In the genomic region with DNA sequence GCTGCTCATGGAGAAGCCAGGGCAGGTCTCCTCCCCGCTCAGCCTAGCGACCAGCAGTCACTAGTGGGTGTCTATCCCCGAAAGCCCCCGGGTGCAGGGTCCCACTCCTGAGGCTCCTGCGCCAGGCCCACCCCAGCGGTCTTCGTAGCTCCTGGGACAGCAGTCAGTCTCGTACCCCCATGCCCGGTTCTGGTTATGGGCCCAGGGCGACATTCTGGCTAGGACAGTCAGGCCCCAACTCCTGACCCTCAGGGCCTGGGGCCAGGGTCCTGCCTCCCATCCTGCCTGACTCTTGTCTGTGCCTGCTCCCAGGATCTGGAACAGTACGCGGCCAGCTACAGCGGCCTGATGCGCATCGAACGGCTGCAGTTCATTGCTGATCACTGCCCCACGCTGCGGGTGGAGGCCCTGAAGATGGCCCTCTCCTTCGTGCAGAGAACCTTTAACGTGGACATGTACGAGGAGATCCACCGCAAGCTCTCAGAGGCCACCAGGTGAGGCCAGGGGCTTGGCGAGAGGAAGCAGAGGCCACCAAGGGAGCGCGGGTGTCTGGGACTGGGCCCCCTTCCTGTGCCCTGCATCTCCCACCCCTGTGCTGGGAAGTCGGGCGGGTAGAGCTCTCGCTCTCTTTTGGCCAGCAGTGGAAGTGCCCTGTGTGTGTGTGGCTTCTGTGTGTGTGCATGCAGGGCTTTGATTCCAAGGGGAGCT, we compare ENCODE assay signal across 10 cellular contexts. TPM values are rescaled to one million over a fixed set of nuclear protein-coding genes. Genes with fewer than 3 reads are reported as not detected.
DNase-seq lines count a peak whose midpoint lies in the region; ATAC-seq, FAIRE-seq and TF ChIP-seq lines count a peak whose summit lies in the region.
"Had no signal": no experiment of that assay in that cellular context is flagged by ENCODE, and none has a peak within 500 bp of the region (broad histone marks: within the 10 kb centered on the region; RNA-seq: fewer than 3 reads in every experiment).

No MANE protein-coding gene starts in this region.

- no peak for TF ChIP-seq POLR2A in A549 (IDR thresholded peaks at IDR 0.05; ENCODE audit: low read length)

- 0 out of 3 replicates have a peak overlapping the region, but pooled peaks have one; percentile 97 for H3K4me3 ChIP-seq in A549
- no peak overlapping the region for H3K4me3 ChIP-seq in CD8-positive, alpha-beta memory T cell (ENCODE audit: low read length)
- peak overlapping the region in 1 of 2 experiments; percentile 85 for H3K4me3 ChIP-seq in mesenchymal stem cell (ENCODE audit: insufficient read depth in 1 of 2, low read depth in 1 of 2, low read length in 2 of 2)

- H3K27ac ChIP-seq in A549, result no peak overlapping the region
- H3K27ac ChIP-seq in CD8-positive, alpha-beta memory T cell (ENCODE audit: low read depth, low read length), result no peak overlapping the region
- H3K27ac ChIP-seq in mesenchymal stem cell (ENCODE audit: low read length, poor library complexity, severe bottlenecking), result no peak overlapping the region
- H3K27ac ChIP-seq: coronary artery had no signal

- no peak overlapping the region for H3K4ac ChIP-seq in mesenchymal stem cell (ENCODE audit: low read depth in 1 of 2, low read length in 2 of 2)

- no peak overlapping the region for H2AFZ ChIP-seq in mesenchymal stem cell (ENCODE audit: low read depth, low read length)

- TF ChIP-seq CTCF in A549 (IDR thresholded peaks at IDR 0.05) (no peak), activated B cell treated with CpG ODN at 0.5 μM for 24 hours (IDR thresholded peaks at IDR 0.05) (no peak)

- no peaks in the 10 kb centered on the region for H3K36me3 ChIP-seq in CD8-positive, alpha-beta memory T cell (ENCODE audit: insufficient read depth, low read length)
- H3K36me3 ChIP-seq in mesenchymal stem cell (ENCODE audit: control insufficient read depth in 1 of 2, insufficient read depth in 2 of 2, low read depth in 1 of 2, low read length in 2 of 2), result peaks cover 64 to 79% of the 10 kb centered on the region in 2 experiments

- CTCF ChIA-PET in A549 (lab: Yijun Ruan, JAX) (interaction anchor here (0.9 to 21.7 kb wide), 5 partner anchors 12 to 94 kb away, joined by 3 to 191 read pairs (median 24); a partner anchor contains a TSS), activated B cell treated with CpG ODN at 0.5 μM for 24 hours (lab: Charles Lee) (no interaction called here)
- CTCF ChIA-PET in CD8-positive, alpha-beta memory T cell (lab: Charles Lee), result interaction anchor here (1.3 to 1.7 kb wide), 2 partner anchors 16 to 53 kb away, joined by 3 to 4 read pairs; a partner anchor contains a TSS

- no peak for DNase-seq in A549 (ENCODE audit: low read depth in 1 of 2, low spot score in 1 of 2)
- DNase-seq in CD8-positive, alpha-beta memory T cell, result no peak
- no peak for DNase-seq in activated B cell treated with CpG ODN at 0.5 μM for 24 hours
- no peak for DNase-seq in mesenchymal stem cell
- DNase-seq in HuH-7.5 (ENCODE audit: low spot score), result no peak
- no peak for DNase-seq in globus pallidus (ENCODE audit: low spot score)
- no peak for DNase-seq in GF-D8 (lab: John Stamatoyannopoulos, UW)
- DNase-seq in HCEC 1CT, result no peak
- DNase-seq: NCI-H774 had no signal

- ATAC-seq in A549 (no peak; a peak in 1 of 6 replicates), activated B cell treated with CpG ODN at 0.5 μM for 24 hours (ENCODE audit: low read depth) (no peak)

- H3K9me3 Mint-ChIP-seq in CD8-positive, alpha-beta memory T cell, result no peaks in the 10 kb centered on the region
- H3K9me3 Mint-ChIP-seq in activated B cell treated with CpG ODN at 0.5 μM for 24 hours, result no peaks in the 10 kb centered on the region

- TF ChIP-seq EP300 in A549 (IDR thresholded peaks at IDR 0.05), result no peak

- H4K91ac ChIP-seq in mesenchymal stem cell (ENCODE audit: low read length), result peak overlapping the region; percentile 36

- H3K27me3 Mint-ChIP-seq in CD8-positive, alpha-beta memory T cell, result no peaks in the 10 kb centered on the region
- no peaks in the 10 kb centered on the region for H3K27me3 Mint-ChIP-seq in activated B cell treated with CpG ODN at 0.5 μM for 24 hours

- H4K8ac ChIP-seq in mesenchymal stem cell (ENCODE audit: low read length), result no peak overlapping the region

- H3K4me1 Mint-ChIP-seq in CD8-positive, alpha-beta memory T cell, result peaks cover 0 to 26% (median 13%) of the 10 kb centered on the region in 3 donors
- peaks cover 17% of the 10 kb centered on the region for H3K4me1 Mint-ChIP-seq in activated B cell treated with CpG ODN at 0.5 μM for 24 hours

- H3K4me3 Mint-ChIP-seq in CD8-positive, alpha-beta memory T cell, result peak overlapping the region; percentile 75 to 84 (median 80)
- peak overlapping the region; percentile 71 for H3K4me3 Mint-ChIP-seq in activated B cell treated with CpG ODN at 0.5 μM for 24 hours

- H3K27me3 ChIP-seq in CD8-positive, alpha-beta memory T cell (ENCODE audit: insufficient read depth, low read length, poor library complexity, severe bottlenecking), result no peaks in the 10 kb centered on the region
- H3K27me3 ChIP-seq in mesenchymal stem cell (ENCODE audit: control insufficient read depth in 1 of 2, insufficient read depth in 1 of 2, low read length in 2 of 2), result no peaks in the 10 kb centered on the region

- POLR2A ChIA-PET in A549 (lab: Yijun Ruan, JAX), result interaction anchor here (0.9 kb wide), 1 partner anchor 16 kb away, joined by 3 read pairs; a partner anchor contains a TSS
- POLR2A ChIA-PET in CD8-positive, alpha-beta memory T cell (lab: Charles Lee), result no interaction called here
- POLR2A ChIA-PET in activated B cell treated with CpG ODN at 0.5 μM for 24 hours (lab: Charles Lee), result interaction anchor here (1.5 to 4.2 kb wide), 3 partner anchors 11 to 16 kb away, joined by 7 to 30 read pairs (median 7); a partner anchor contains a TSS

- H3K27ac Mint-ChIP-seq in CD8-positive, alpha-beta memory T cell, result peak overlapping the region in 3 of 8 donors; percentile 33 to 75 (median 44)
- no peak overlapping the region for H3K27ac Mint-ChIP-seq in activated B cell treated with CpG ODN at 0.5 μM for 24 hours

- H2BK5ac ChIP-seq in mesenchymal stem cell (ENCODE audit: low read depth, low read length, poor library complexity, severe bottlenecking), result no peak overlapping the region

- no peak overlapping the region for H2BK12ac ChIP-seq in mesenchymal stem cell (ENCODE audit: low read length in 2 of 2)

- H2BK15ac ChIP-seq in mesenchymal stem cell (ENCODE audit: low read depth, poor library complexity, severe bottlenecking), result no peak overlapping the region

- no peak overlapping the region for H3K14ac ChIP-seq in mesenchymal stem cell (ENCODE audit: low read length in 2 of 2)

- H2AK5ac ChIP-seq in mesenchymal stem cell (ENCODE audit: low read length, severe bottlenecking), result no peak overlapping the region

- H3K4me1 ChIP-seq in A549 (peaks cover 16% of the 10 kb centered on the region; the same call in 2 of the 3 replicates), mesenchymal stem cell (ENCODE audit: control insufficient read depth, insufficient read depth, low read depth, low read length) (peaks cover 37% of the 10 kb centered on the region)
- peaks cover 25% of the 10 kb centered on the region for H3K4me1 ChIP-seq in CD8-positive, alpha-beta memory T cell (ENCODE audit: insufficient read depth, low read length)

- intact Hi-C loops in activated B cell treated with CpG ODN at 0.5 μM for 24 hours (cut with micrococcal nuclease), result no loop called here

- TF ChIP-seq RAD21 in A549 (conservative IDR thresholded peaks at IDR 0.05 in 1 of 2, IDR thresholded peaks at IDR 0.05 in 1 of 2), result no peak

- H3K9me3 ChIP-seq in A549, result no peaks in the 10 kb centered on the region
- H3K9me3 ChIP-seq in CD8-positive, alpha-beta memory T cell (ENCODE audit: low read length), result no peaks in the 10 kb centered on the region
- no peaks in the 10 kb centered on the region for H3K9me3 ChIP-seq in mesenchymal stem cell (ENCODE audit: control insufficient read depth, low read length)

- FAIRE-seq in A549 (lab: Jason Lieb, UNC), result no peak

- H3K36me3 Mint-ChIP-seq in CD8-positive, alpha-beta memory T cell, result peaks cover 0 to 44% (median 0%) of the 10 kb centered on the region in 3 donors
- peaks cover 33% of the 10 kb centered on the region for H3K36me3 Mint-ChIP-seq in activated B cell treated with CpG ODN at 0.5 μM for 24 hours (ENCODE audit: low read depth)

- H3K79me1 ChIP-seq in mesenchymal stem cell (replicated peaks; ENCODE audit: low read length, poor library complexity, severe bottlenecking), result peaks cover 52% of the 10 kb centered on the region

- no peak overlapping the region for H3K23ac ChIP-seq in mesenchymal stem cell (ENCODE audit: low read length in 2 of 2)

- H3K18ac ChIP-seq in mesenchymal stem cell (ENCODE audit: low read depth in 1 of 2, low read length in 2 of 2), result no peak overlapping the region

- no peak overlapping the region for H2BK120ac ChIP-seq in mesenchymal stem cell (ENCODE audit: low read depth, low read length)

- WGBS in A549 (ENCODE audit: missing lambda C conversion rate), result 93% methylated on average over 28 of the region's 28 CpGs
- 98% methylated on average over 28 of the region's 28 CpGs for WGBS in mesenchymal stem cell

- H3K9ac ChIP-seq in mesenchymal stem cell (ENCODE audit: low read length), result peak overlapping the region; percentile 85

- H3K4me2 ChIP-seq in A549 (peak overlapping the region; percentile 91), mesenchymal stem cell (ENCODE audit: low read length, poor library complexity, severe bottlenecking) (no peak overlapping the region)

RNA-seq across cellular contexts. Expression of a gene that starts 2.0 kb away (rescaled TPM):
- polyA plus RNA-seq in A549 (2011; rRNA removed) (89.4 and 93.8 TPM in 2 replicates), A549 (2017; fragmentation: RNase III; extraction: RNeasy Plus Mini Kit Qiagen cat#74134 plus additional on column Dnase treatment) (122 to 130 TPM (median 126 TPM) in 3 replicates)
- 230 and 300 TPM in 2 replicates for polyA plus RNA-seq in A549 (2012; cell fraction: cytosol; rRNA removed)
- 472 and 641 TPM in 2 replicates for polyA plus RNA-seq in A549 (2012; cell fraction: nucleus; rRNA removed)
- 125 and 162 TPM in 2 replicates for polyA minus RNA-seq in A549 (2011; rRNA and poly(A)+ RNA removed)
- total RNA-seq in CD8-positive, alpha-beta memory T cell, result 100 to 1,000 TPM; 122 to 125 TPM
- 151 TPM for polyA plus RNA-seq in CD8-positive, alpha-beta memory T cell
- total RNA-seq in activated B cell treated with CpG ODN at 0.5 μM for 24 hours, result 88.7 and 94.7 TPM in 2 replicates
- polyA plus RNA-seq in mesenchymal stem cell (2013, experiment 1 of 2), result 63.6 TPM
- 62.1 TPM for polyA plus RNA-seq in mesenchymal stem cell (2013, experiment 2 of 2)

RNA-seq across cellular contexts. Expression of a gene that starts 2.1 kb away (rescaled TPM):
- 8.4 and 8.9 TPM in 2 replicates for polyA plus RNA-seq in A549 (2011; rRNA removed)
- 18.8 and 28.0 TPM in 2 replicates for polyA plus RNA-seq in A549 (2012; cell fraction: cytosol; rRNA removed)
- 72.7 and 93.7 TPM in 2 replicates for polyA plus RNA-seq in A549 (2012; cell fraction: nucleus; rRNA removed)
- polyA plus RNA-seq in A549 (2017; fragmentation: RNase III; extraction: RNeasy Plus Mini Kit Qiagen cat#74134 plus additional on column Dnase treatment), result 21.3 to 31.5 TPM (median 25.7 TPM) in 3 replicates
- 16.0 and 17.5 TPM in 2 replicates for polyA minus RNA-seq in A549 (2011; rRNA and poly(A)+ RNA removed)
- 10 to 100 TPM; 18.1 to 19.4 TPM for total RNA-seq in CD8-positive, alpha-beta memory T cell
- 7.3 TPM for polyA plus RNA-seq in CD8-positive, alpha-beta memory T cell
- total RNA-seq in activated B cell treated with CpG ODN at 0.5 μM for 24 hours, result 17.7 and 18.7 TPM in 2 replicates
- polyA plus RNA-seq in mesenchymal stem cell (2013, experiment 1 of 2), result 31.3 TPM
- polyA plus RNA-seq in mesenchymal stem cell (2013, experiment 2 of 2), result 31.7 TPM

RNA-seq across cellular contexts. Expression of a gene that starts 11.9 kb away (rescaled TPM):
- polyA plus RNA-seq in A549 (2011; rRNA removed) (48.1 and 59.5 TPM in 2 replicates), A549 (2017; fragmentation: RNase III; extraction: RNeasy Plus Mini Kit Qiagen cat#74134 plus additional on column Dnase treatment) (81.5 to 84.8 TPM (median 83.6 TPM) in 3 replicates)
- polyA plus RNA-seq in A549 (2012; cell fraction: cytosol; rRNA removed), result 169 and 171 TPM in 2 replicates
- 577 and 749 TPM in 2 replicates for polyA plus RNA-seq in A549 (2012; cell fraction: nucleus; rRNA removed)
- polyA minus RNA-seq in A549 (2011; rRNA and poly(A)+ RNA removed), result 25.8 and 30.8 TPM in 2 replicates
- total RNA-seq in CD8-positive, alpha-beta memory T cell, result 100 to 1,000 TPM; 206 to 210 TPM
- polyA plus RNA-seq in CD8-positive, alpha-beta memory T cell, result 142 TPM
- total RNA-seq in activated B cell treated with CpG ODN at 0.5 μM for 24 hours, result 127 and 134 TPM in 2 replicates
- 23.0 TPM for polyA plus RNA-seq in mesenchymal stem cell (2013, experiment 1 of 2)
- 20.9 TPM for polyA plus RNA-seq in mesenchymal stem cell (2013, experiment 2 of 2)

RNA-seq across cellular contexts. Expression of a gene that starts 16.2 kb away (rescaled TPM):
- polyA plus RNA-seq in A549 (2011; rRNA removed) (39.3 and 48.3 TPM in 2 replicates), A549 (2017; fragmentation: RNase III; extraction: RNeasy Plus Mini Kit Qiagen cat#74134 plus additional on column Dnase treatment) (62.0 to 70.7 TPM (median 69.6 TPM) in 3 replicates)
- polyA plus RNA-seq in A549 (2012; cell fraction: cytosol; rRNA removed), result 188 and 204 TPM in 2 replicates
- polyA plus RNA-seq in A549 (2012; cell fraction: nucleus; rRNA removed), result 208 and 243 TPM in 2 replicates
- polyA minus RNA-seq in A549 (2011; rRNA and poly(A)+ RNA removed), result 46.9 and 54.2 TPM in 2 replicates
- total RNA-seq in CD8-positive, alpha-beta memory T cell, result 100 to 1,000 TPM; 117 to 127 TPM
- polyA plus RNA-seq in CD8-positive, alpha-beta memory T cell, result 108 TPM
- 84.3 and 85.2 TPM in 2 replicates for total RNA-seq in activated B cell treated with CpG ODN at 0.5 μM for 24 hours
- 39.7 TPM for polyA plus RNA-seq in mesenchymal stem cell (2013, experiment 1 of 2)
- 43.5 TPM for polyA plus RNA-seq in mesenchymal stem cell (2013, experiment 2 of 2)

RNA-seq across cellular contexts. Expression of a gene that starts 22.2 kb away (rescaled TPM):
- polyA plus RNA-seq in A549 (2011; rRNA removed) (9.9 and 11.9 TPM in 2 replicates), A549 (2017; fragmentation: RNase III; extraction: RNeasy Plus Mini Kit Qiagen cat#74134 plus additional on column Dnase treatment) (19.9 to 21.0 TPM (median 20.4 TPM) in 3 replicates)
- polyA plus RNA-seq in A549 (2012; cell fraction: cytosol; rRNA removed), result 53.3 and 57.6 TPM in 2 replicates
- polyA plus RNA-seq in A549 (2012; cell fraction: nucleus; rRNA removed), result 101 and 106 TPM in 2 replicates
- polyA minus RNA-seq in A549 (2011; rRNA and poly(A)+ RNA removed), result 8.4 and 9.7 TPM in 2 replicates
- 1 to 10 TPM; 4.2 to 4.5 TPM for total RNA-seq in CD8-positive, alpha-beta memory T cell
- polyA plus RNA-seq in CD8-positive, alpha-beta memory T cell, result not detected
- total RNA-seq in activated B cell treated with CpG ODN at 0.5 μM for 24 hours, result 0.49 TPM in 1 of 2 replicates, not detected in the other
- 33.3 TPM for polyA plus RNA-seq in mesenchymal stem cell (2013, experiment 1 of 2)
- polyA plus RNA-seq in mesenchymal stem cell (2013, experiment 2 of 2), result 31.4 TPM
